22 cellular contexts compared by ENCODE assay signal in genomic region chr12:106769546-106769945, GRCh38. TPM values are rescaled to one million over a fixed set of nuclear protein-coding genes. Genes with fewer than 3 reads are reported as not detected.
A peak's percentile ranks its signal among the peaks of the same experiment; 100 is the strongest.
DNase-seq lines count a peak whose midpoint lies in the region; ATAC-seq and TF ChIP-seq lines count a peak whose summit lies in the region.
"Had no signal": no experiment of that assay in that cellular context is flagged by ENCODE, and none has a peak within 500 bp of the region (broad histone marks: within the 10 kb centered on the region; RNA-seq: fewer than 3 reads in every experiment).

No MANE protein-coding gene starts in this region.

- intact Hi-C loops in body of pancreas (cut with DNase I): no loop called here
- intact Hi-C loops in activated T-helper 1 cell treated with anti-CD3 and anti-CD28 coated beads, Interleukin-12 subunit alpha, Interleukin-12 subunit beta, Interleukin-2, Interleukin-4 antibody, amounts not matched to agents 30 ng/mL and 10 ng/mL and 1 ng/mL, durations not matched to agents 14 hours and 24 hours and 36 hours (cut with micrococcal nuclease): no loop called here

- H3K27me3 Mint-ChIP-seq in glutamatergic neuron (ENCODE audit: unreplicated experiment): peaks cover 7% of the 10 kb centered on the region
- no peaks in the 10 kb centered on the region for H3K27me3 Mint-ChIP-seq in activated T-helper 1 cell treated with anti-CD3 and anti-CD28 coated beads, Interleukin-12 subunit alpha, Interleukin-12 subunit beta, Interleukin-2, Interleukin-4 antibody, amounts not matched to agents 30 ng/mL and 10 ng/mL and 1 ng/mL, durations not matched to agents 14 hours and 24 hours and 36 hours (ENCODE audit: insufficient read depth)
- H3K27me3 Mint-ChIP-seq: activated CD8-positive, alpha-beta T cell treated with anti-CD3 and anti-CD28 coated beads for 36 hours; activated naive CD8-positive, alpha-beta T cell; activated T-cell treated with anti-CD3 and anti-CD28 coated beads, Interleukin-2, amount 50 U/mL, for 24 hours; CD4-positive, CD25-positive, alpha-beta regulatory T cell; T-helper 17 cell had no signal

- no peak for TF ChIP-seq POLR2A in body of pancreas (IDR thresholded peaks at IDR 0.05)

- H3K27me3 ChIP-seq in body of pancreas (no peaks in the 10 kb centered on the region), neuron (ENCODE audit: insufficient read depth, low read length) (no peaks in the 10 kb centered on the region)
- H3K27me3 ChIP-seq: tibial artery had no signal

- H3K36me3 ChIP-seq in body of pancreas (replicated peaks in 1 of 2; ENCODE audit: insufficient read depth in 1 of 2, low read depth in 2 of 2): no peaks in the 10 kb centered on the region
- no peaks in the 10 kb centered on the region for H3K36me3 ChIP-seq in neuron (ENCODE audit: insufficient read depth, low read length)
- H3K36me3 ChIP-seq: heart left ventricle, tibial artery had no signal

- H3K4me3 ChIP-seq in body of pancreas (no peak overlapping the region), neuron (ENCODE audit: low read length) (peak overlapping the region; percentile 2)
- H3K4me3 ChIP-seq: heart left ventricle, tibial artery had no signal

- H3K4me1 Mint-ChIP-seq in glutamatergic neuron (ENCODE audit: low read depth, unreplicated experiment): peaks cover 20% of the 10 kb centered on the region
- H3K4me1 Mint-ChIP-seq in activated T-helper 1 cell treated with anti-CD3 and anti-CD28 coated beads, Interleukin-12 subunit alpha, Interleukin-12 subunit beta, Interleukin-2, Interleukin-4 antibody, amounts not matched to agents 30 ng/mL and 10 ng/mL and 1 ng/mL, durations not matched to agents 14 hours and 24 hours and 36 hours (ENCODE audit: low read depth): peaks cover 36% of the 10 kb centered on the region

- TF ChIP-seq CTCF in body of pancreas (IDR thresholded peaks at IDR 0.05) (no peak), glutamatergic neuron (IDR thresholded peaks at IDR 0.05; ENCODE audit: partially characterized antibody, unreplicated experiment) (no peak)

- no peak overlapping the region for H2AFZ ChIP-seq in neuron (ENCODE audit: low read depth, low read length)

- WGBS in body of pancreas, 2 donors: 30% methylated on average over 6 of the region's 6 CpGs

- no peaks in the 10 kb centered on the region for H3K36me3 Mint-ChIP-seq in glutamatergic neuron (ENCODE audit: unreplicated experiment)
- peaks cover 4% of the 10 kb centered on the region for H3K36me3 Mint-ChIP-seq in activated T-helper 1 cell treated with anti-CD3 and anti-CD28 coated beads, Interleukin-12 subunit alpha, Interleukin-12 subunit beta, Interleukin-2, Interleukin-4 antibody, amounts not matched to agents 30 ng/mL and 10 ng/mL and 1 ng/mL, durations not matched to agents 14 hours and 24 hours and 36 hours (ENCODE audit: low read depth)
- H3K36me3 Mint-ChIP-seq: activated naive CD8-positive, alpha-beta T cell; CD4-positive, CD25-positive, alpha-beta regulatory T cell had no signal

- H3K9me3 Mint-ChIP-seq in glutamatergic neuron (ENCODE audit: unreplicated experiment): peaks cover 4% of the 10 kb centered on the region
- no peaks in the 10 kb centered on the region for H3K9me3 Mint-ChIP-seq in activated T-helper 1 cell treated with anti-CD3 and anti-CD28 coated beads, Interleukin-12 subunit alpha, Interleukin-12 subunit beta, Interleukin-2, Interleukin-4 antibody, amounts not matched to agents 30 ng/mL and 10 ng/mL and 1 ng/mL, durations not matched to agents 14 hours and 24 hours and 36 hours
- H3K9me3 Mint-ChIP-seq: activated CD8-positive, alpha-beta T cell treated with anti-CD3 and anti-CD28 coated beads for 36 hours; activated T-cell treated with anti-CD3 and anti-CD28 coated beads, Interleukin-2, amount 50 U/mL, for 24 hours; CD4-positive, CD25-positive, alpha-beta regulatory T cell had no signal

- H3K4me3 Mint-ChIP-seq in glutamatergic neuron (ENCODE audit: unreplicated experiment): peak overlapping the region; percentile 50
- H3K4me3 Mint-ChIP-seq in activated T-helper 1 cell treated with anti-CD3 and anti-CD28 coated beads, Interleukin-12 subunit alpha, Interleukin-12 subunit beta, Interleukin-2, Interleukin-4 antibody, amounts not matched to agents 30 ng/mL and 10 ng/mL and 1 ng/mL, durations not matched to agents 14 hours and 24 hours and 36 hours: no peak overlapping the region
- H3K4me3 Mint-ChIP-seq: activated CD8-positive, alpha-beta T cell treated with anti-CD3 and anti-CD28 coated beads for 36 hours; activated naive CD8-positive, alpha-beta T cell; activated T-cell treated with anti-CD3 and anti-CD28 coated beads, Interleukin-2, amount 50 U/mL, for 24 hours; CD4-positive, CD25-positive, alpha-beta regulatory T cell; T-helper 17 cell had no signal

- H3K9me3 ChIP-seq in body of pancreas (no peaks in the 10 kb centered on the region), neuron (ENCODE audit: low read length) (no peaks in the 10 kb centered on the region)
- H3K9me3 ChIP-seq: heart left ventricle, tibial artery had no signal

- peaks cover 41% of the 10 kb centered on the region for H3K4me1 ChIP-seq in body of pancreas
- peaks cover 59% of the 10 kb centered on the region for H3K4me1 ChIP-seq in neuron (ENCODE audit: insufficient read depth, low read length)

- DNase-seq in EL (peak; percentile 3), body of pancreas (no peak), glutamatergic neuron (no peak), iPS-NIHi7 (ENCODE audit: extremely low spot score) (no peak), middle frontal gyrus (ENCODE audit: extremely low spot score, low spot score) (no peak), cerebellum (ENCODE audit: low spot score) (no peak)
- DNase-seq in activated T-helper 1 cell treated with anti-CD3 and anti-CD28 coated beads, Interleukin-12 subunit alpha, Interleukin-12 subunit beta, Interleukin-2, Interleukin-4 antibody, amounts not matched to agents 30 ng/mL and 10 ng/mL and 1 ng/mL, durations not matched to agents 14 hours and 24 hours and 36 hours (ENCODE audit: low spot score): no peak
- DNase-seq: activated CD4-positive, CD25-positive, alpha-beta regulatory T cell; activated CD8-positive, alpha-beta T cell treated with anti-CD3 and anti-CD28 coated beads for 36 hours; activated T-cell treated with anti-CD3 and anti-CD28 coated beads, Interleukin-2, amount 50 U/mL, for 24 hours; CD4-positive, CD25-positive, alpha-beta regulatory T cell; DMS79 treated with DMSO at 0.1 percent for 48 hours; heart left ventricle; NCI-H2029; NCI-H510A; right cardiac atrium; Right ventricle myocardium superior; stimulated activated naive CD4-positive, alpha-beta T cell; T-helper 17 cell; tibial artery had no signal

- ATAC-seq in body of pancreas: no peak
- ATAC-seq: activated CD8-positive, alpha-beta T cell treated with anti-CD3 and anti-CD28 coated beads for 36 hours; heart left ventricle; right cardiac atrium; T-helper 17 cell had no signal

- no peak overlapping the region for H3K27ac Mint-ChIP-seq in glutamatergic neuron (ENCODE audit: unreplicated experiment)
- H3K27ac Mint-ChIP-seq in activated T-helper 1 cell treated with anti-CD3 and anti-CD28 coated beads, Interleukin-12 subunit alpha, Interleukin-12 subunit beta, Interleukin-2, Interleukin-4 antibody, amounts not matched to agents 30 ng/mL and 10 ng/mL and 1 ng/mL, durations not matched to agents 14 hours and 24 hours and 36 hours: no peak overlapping the region
- H3K27ac Mint-ChIP-seq: activated CD8-positive, alpha-beta T cell treated with anti-CD3 and anti-CD28 coated beads for 36 hours; activated naive CD8-positive, alpha-beta T cell; activated T-cell treated with anti-CD3 and anti-CD28 coated beads, Interleukin-2, amount 50 U/mL, for 24 hours; CD4-positive, CD25-positive, alpha-beta regulatory T cell; T-helper 17 cell had no signal

- peak overlapping the region; percentile 59 to 95 (median 76) for H3K27ac ChIP-seq in body of pancreas
- H3K27ac ChIP-seq: heart left ventricle had no signal

RNA-seq across cellular contexts. Expression of gene RIC8B, which starts 4.9 kb away (rescaled TPM):
- 10 to 100 TPM; 15.6 to 22.1 TPM for total RNA-seq in body of pancreas
- total RNA-seq in glutamatergic neuron (ENCODE audit: unreplicated experiment): 21.3 TPM
- 11.4 and 12.3 TPM in 2 replicates for total RNA-seq in activated T-helper 1 cell treated with anti-CD3 and anti-CD28 coated beads, Interleukin-12 subunit alpha, Interleukin-12 subunit beta, Interleukin-2, Interleukin-4 antibody, amounts not matched to agents 30 ng/mL and 10 ng/mL and 1 ng/mL, durations not matched to agents 14 hours and 24 hours and 36 hours
- 38.2 TPM for total RNA-seq in cerebellum
